In the genomic region with DNA sequence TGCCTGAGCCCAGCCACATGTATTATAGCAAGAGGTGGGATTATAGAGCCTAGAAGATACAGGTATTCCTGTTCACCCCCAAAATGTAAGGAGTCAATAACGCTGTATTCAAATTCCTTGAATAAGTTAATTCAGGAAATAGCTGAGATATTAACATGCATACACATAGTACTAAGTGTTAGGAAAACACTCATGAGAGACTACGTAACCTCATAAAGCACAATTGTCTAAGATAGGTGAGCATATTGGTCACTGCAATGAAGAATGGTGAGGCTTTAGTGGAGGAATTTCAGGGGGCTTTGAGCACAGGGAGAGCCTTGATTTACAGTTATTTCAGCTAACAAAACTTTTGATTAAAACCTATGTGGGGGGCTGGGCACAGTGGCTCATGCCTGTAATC, we compare ENCODE assay signal across 2 cellular contexts.
TF ChIP-seq lines count a peak whose summit lies in the region.

No MANE protein-coding gene starts in this region.

TF ChIP-seq in A549, 52 proteins besides CTCF, POLR2A, EP300 and RAD21 (continued from another document):
- no peak for TF ChIP-seq PBX3 (IDR thresholded peaks at IDR 0.05)
- TF ChIP-seq POLR2AphosphoS2 (conservative IDR thresholded peaks at IDR 0.05; ENCODE audit: low read length): no peak
- TF ChIP-seq HOXA7 (CRISPR knock-in tag; IDR thresholded peaks at IDR 0.05): no peak
- TF ChIP-seq MAFK (IDR thresholded peaks at IDR 0.05; ENCODE audit: partially characterized antibody): no peak
- TF ChIP-seq, protein P1, sequence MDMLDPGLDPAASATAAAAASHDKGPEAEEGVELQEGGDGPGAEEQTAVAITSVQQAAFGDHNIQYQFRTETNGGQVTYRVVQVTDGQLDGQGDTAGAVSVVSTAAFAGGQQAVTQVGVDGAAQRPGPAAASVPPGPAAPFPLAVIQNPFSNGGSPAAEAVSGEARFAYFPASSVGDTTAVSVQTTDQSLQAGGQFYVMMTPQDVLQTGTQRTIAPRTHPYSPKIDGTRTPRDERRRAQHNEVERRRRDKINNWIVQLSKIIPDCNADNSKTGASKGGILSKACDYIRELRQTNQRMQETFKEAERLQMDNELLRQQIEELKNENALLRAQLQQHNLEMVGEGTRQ (IDR thresholded peaks at IDR 0.05): no peak
- no peak for TF ChIP-seq GATA3 (IDR thresholded peaks at IDR 0.05; ENCODE audit: borderline replicate concordance)
- TF ChIP-seq, protein P2, sequence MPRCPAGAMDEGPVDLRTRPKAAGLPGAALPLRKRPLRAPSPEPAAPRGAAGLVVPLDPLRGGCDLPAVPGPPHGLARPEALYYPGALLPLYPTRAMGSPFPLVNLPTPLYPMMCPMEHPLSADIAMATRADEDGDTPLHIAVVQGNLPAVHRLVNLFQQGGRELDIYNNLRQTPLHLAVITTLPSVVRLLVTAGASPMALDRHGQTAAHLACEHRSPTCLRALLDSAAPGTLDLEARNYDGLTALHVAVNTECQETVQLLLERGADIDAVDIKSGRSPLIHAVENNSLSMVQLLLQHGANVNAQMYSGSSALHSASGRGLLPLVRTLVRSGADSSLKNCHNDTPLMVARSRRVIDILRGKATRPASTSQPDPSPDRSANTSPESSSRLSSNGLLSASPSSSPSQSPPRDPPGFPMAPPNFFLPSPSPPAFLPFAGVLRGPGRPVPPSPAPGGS (IDR thresholded peaks at IDR 0.05): no peak
- TF ChIP-seq HOXB5 (CRISPR knock-in tag; IDR thresholded peaks at IDR 0.05): no peak
- no peak for TF ChIP-seq KDM1A (IDR thresholded peaks at IDR 0.05; ENCODE audit: low read depth)
- TF ChIP-seq RARB (CRISPR knock-in tag; IDR thresholded peaks at IDR 0.05): no peak
- TF ChIP-seq JUNB (IDR thresholded peaks at IDR 0.05): no peak
TF ChIP-seq in A549: peak in this region for 0.

TF ChIP-seq in WTC11, 78 proteins besides CTCF, POLR2A, EP300 and RAD21 (continued from another document):
- TF ChIP-seq, protein P3, sequence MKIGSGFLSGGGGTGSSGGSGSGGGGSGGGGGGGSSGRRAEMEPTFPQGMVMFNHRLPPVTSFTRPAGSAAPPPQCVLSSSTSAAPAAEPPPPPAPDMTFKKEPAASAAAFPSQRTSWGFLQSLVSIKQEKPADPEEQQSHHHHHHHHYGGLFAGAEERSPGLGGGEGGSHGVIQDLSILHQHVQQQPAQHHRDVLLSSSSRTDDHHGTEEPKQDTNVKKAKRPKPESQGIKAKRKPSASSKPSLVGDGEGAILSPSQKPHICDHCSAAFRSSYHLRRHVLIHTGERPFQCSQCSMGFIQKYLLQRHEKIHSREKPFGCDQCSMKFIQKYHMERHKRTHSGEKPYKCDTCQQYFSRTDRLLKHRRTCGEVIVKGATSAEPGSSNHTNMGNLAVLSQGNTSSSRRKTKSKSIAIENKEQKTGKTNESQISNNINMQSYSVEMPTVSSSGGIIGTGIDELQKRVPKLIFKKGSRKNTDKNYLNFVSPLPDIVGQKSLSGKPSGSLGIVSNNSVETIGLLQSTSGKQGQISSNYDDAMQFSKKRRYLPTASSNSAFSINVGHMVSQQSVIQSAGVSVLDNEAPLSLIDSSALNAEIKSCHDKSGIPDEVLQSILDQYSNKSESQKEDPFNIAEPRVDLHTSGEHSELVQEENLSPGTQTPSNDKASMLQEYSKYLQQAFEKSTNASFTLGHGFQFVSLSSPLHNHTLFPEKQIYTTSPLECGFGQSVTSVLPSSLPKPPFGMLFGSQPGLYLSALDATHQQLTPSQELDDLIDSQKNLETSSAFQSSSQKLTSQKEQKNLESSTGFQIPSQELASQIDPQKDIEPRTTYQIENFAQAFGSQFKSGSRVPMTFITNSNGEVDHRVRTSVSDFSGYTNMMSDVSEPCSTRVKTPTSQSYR (CRISPR knock-in tag; IDR thresholded peaks at IDR 0.05): no peak
- TF ChIP-seq HMGA2 (CRISPR knock-in tag; IDR thresholded peaks at IDR 0.05) (no peak), NFATC4 (CRISPR knock-in tag; IDR thresholded peaks at IDR 0.05) (no peak), PRRX2 (CRISPR knock-in tag; IDR thresholded peaks at IDR 0.05) (no peak)
